10 cellular contexts compared by ENCODE assay signal in genomic region chr4:160631044-160631443, GRCh38.
A peak's percentile ranks its signal among the peaks of the same experiment; 100 is the strongest.
ATAC-seq and TF ChIP-seq lines count a peak whose summit lies in the region.
"Had no signal": no experiment of that assay in that cellular context is flagged by ENCODE, and none has a peak within 500 bp of the region (broad histone marks: within the 10 kb centered on the region; RNA-seq: fewer than 3 reads in every experiment).

No MANE protein-coding gene starts in this region.

- no peaks in the 10 kb centered on the region for H3F3A ChIP-seq in neural cell (ENCODE audit: insufficient read depth, low read length, poor library complexity, severe bottlenecking)

- H3K9me2 ChIP-seq in neural cell (ENCODE audit: insufficient read depth, low read length): no peaks in the 10 kb centered on the region

- no peak overlapping the region for H3K4me3 ChIP-seq in neural cell (ENCODE audit: low read length)
- H3K4me3 ChIP-seq: A549; BLaER1; BLaER1 treated with 17β-estradiol and CSF1 and Interleukin-3, amounts not matched to agents 10 nM and 100 nM had no signal

- H3K4me2 ChIP-seq in neural cell (ENCODE audit: low read length): no peak overlapping the region
- H3K4me2 ChIP-seq: A549; BLaER1; BLaER1 treated with 17β-estradiol and CSF1 and Interleukin-3, amounts not matched to agents 10 nM and 100 nM had no signal

- H2AFZ ChIP-seq in neural cell (ENCODE audit: low read depth, low read length): no peak overlapping the region

- no peak for ATAC-seq in GM18505 (IDR thresholded peaks at IDR 0.05; ENCODE audit: unreplicated experiment)
- ATAC-seq: A549; CD8-positive, alpha-beta T cell had no signal

- no peaks in the 10 kb centered on the region for H3K36me3 ChIP-seq in neural cell (ENCODE audit: insufficient read depth, low read length)
- H3K36me3 ChIP-seq: BE2C; BLaER1; BLaER1 treated with 17β-estradiol and CSF1 and Interleukin-3, amounts not matched to agents 10 nM and 100 nM had no signal

- TF ChIP-seq RAD21 in neural cell (conservative IDR thresholded peaks at IDR 0.05): peak; percentile 29

- H3K27me3 ChIP-seq in neural cell (ENCODE audit: insufficient read depth, low read depth, low read length): no peaks in the 10 kb centered on the region
- H3K27me3 ChIP-seq: BE2C; BLaER1; BLaER1 treated with 17β-estradiol and CSF1 and Interleukin-3, amounts not matched to agents 10 nM and 100 nM had no signal

- H3K79me2 ChIP-seq in neural cell (replicated peaks; ENCODE audit: insufficient read depth, low read length): no peaks in the 10 kb centered on the region

- no peak for TF ChIP-seq POLR2A in GM18505 (IDR thresholded peaks at IDR 0.05; ENCODE audit: borderline replicate concordance, extremely low read depth, insufficient read depth, insufficient read length)

- TF ChIP-seq EP300 in neural cell (conservative IDR thresholded peaks at IDR 0.05; ENCODE audit: poor library complexity, severe bottlenecking): peak; percentile 100

- H4K20me1 ChIP-seq in neural cell (ENCODE audit: insufficient read depth): no peaks in the 10 kb centered on the region
- H4K20me1 ChIP-seq: BLaER1; BLaER1 treated with 17β-estradiol and CSF1 and Interleukin-3, amounts not matched to agents 10 nM and 100 nM had no signal

- H3K9me3 ChIP-seq in neural cell (ENCODE audit: low read length): no peaks in the 10 kb centered on the region
- H3K9me3 ChIP-seq: A549, BE2C, Caco-2 had no signal

- no peak overlapping the region for H3K27ac ChIP-seq in neural cell (ENCODE audit: low read length)
- H3K27ac ChIP-seq: 22Rv1; A549; BLaER1; BLaER1 treated with 17β-estradiol and CSF1 and Interleukin-3, amounts not matched to agents 10 nM and 100 nM; C4-2B had no signal

- TF ChIP-seq CTCF in neural cell (IDR thresholded peaks at IDR 0.05; ENCODE audit: poor library complexity, severe bottlenecking): no peak

- no peak overlapping the region for H3K9ac ChIP-seq in neural cell (ENCODE audit: low read length)
- H3K9ac ChIP-seq: BLaER1; BLaER1 treated with 17β-estradiol and CSF1 and Interleukin-3, amounts not matched to agents 10 nM and 100 nM had no signal

TF ChIP-seq in neural cell, 6 proteins besides CTCF, POLR2A, EP300 and RAD21:
- TF ChIP-seq MXI1 (conservative IDR thresholded peaks at IDR 0.05; ENCODE audit: poor library complexity, severe bottlenecking): no peak
- no peak for TF ChIP-seq SMC3 (conservative IDR thresholded peaks at IDR 0.05; ENCODE audit: poor library complexity)
- TF ChIP-seq REST (IDR thresholded peaks at IDR 0.05; ENCODE audit: borderline replicate concordance): peak; percentile 68
- no peak for TF ChIP-seq TAF1 (IDR thresholded peaks at IDR 0.05; ENCODE audit: low read depth)
- peak; percentile 99 for TF ChIP-seq POLR2AphosphoS5 (IDR thresholded peaks at IDR 0.05)
- TF ChIP-seq EZH2 (IDR thresholded peaks at IDR 0.05; ENCODE audit: borderline replicate concordance, insufficient read depth, low read length, poor library complexity, severe bottlenecking): no peak
